ENCODE assay signal across 24 cellular contexts in the genomic region with DNA sequence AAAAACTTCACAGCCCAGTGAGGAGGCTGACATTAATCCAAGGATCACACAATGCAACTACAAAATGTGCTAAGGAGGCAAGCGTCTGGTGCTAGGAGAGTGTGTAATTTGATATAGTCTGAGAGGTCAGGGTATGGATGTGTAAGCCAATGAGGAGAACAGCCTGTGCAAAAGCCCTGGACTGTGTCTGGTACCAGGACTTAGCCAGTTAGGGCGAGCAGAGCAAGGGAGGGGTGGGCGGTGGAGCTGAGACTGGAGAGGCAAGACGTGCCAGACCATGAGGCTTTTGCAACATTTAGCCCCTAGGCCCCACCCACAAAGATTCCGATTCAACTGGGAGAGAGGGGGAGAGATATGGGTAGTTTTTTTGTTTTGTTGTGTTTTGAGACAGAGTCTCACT. TPM values are rescaled to one million over a fixed set of nuclear protein-coding genes. Genes with fewer than 3 reads are reported as not detected.
DNase-seq lines count a peak whose midpoint lies in the region; TF ChIP-seq lines count a peak whose summit lies in the region.
"Had no signal": no experiment of that assay in that cellular context is flagged by ENCODE, and none has a peak within 500 bp of the region (broad histone marks: within the 10 kb centered on the region; RNA-seq: fewer than 3 reads in every experiment).

No MANE protein-coding gene starts in this region.

- no peaks in the 10 kb centered on the region for H3K4me1 ChIP-seq in fibroblast of lung (ENCODE audit: control insufficient read depth, extremely low read depth, insufficient read depth, low read length)
- H3K4me1 ChIP-seq: Peyer's patch, SJCRH30 had no signal

- H3K9me3 ChIP-seq in fibroblast of lung (ENCODE audit: control insufficient read depth, insufficient read depth, low read depth, low read length) = no peaks in the 10 kb centered on the region
- H3K9me3 ChIP-seq: BLaER1, esophagus muscularis mucosa, Peyer's patch, SJCRH30 had no signal

- H4K20me1 ChIP-seq in fibroblast of lung (ENCODE audit: control insufficient read depth, extremely low read depth, insufficient read depth, low read length) = no peaks in the 10 kb centered on the region
- H4K20me1 ChIP-seq: BLaER1 had no signal

- H3K79me2 ChIP-seq in fibroblast of lung (ENCODE audit: control insufficient read depth, insufficient read depth, low read length) = no peaks in the 10 kb centered on the region

- H3K27ac ChIP-seq in fibroblast of lung (ENCODE audit: insufficient read depth, low read length) = no peak overlapping the region
- H3K27ac ChIP-seq: BLaER1, cardiac muscle cell, esophagus muscularis mucosa, Peyer's patch, SJCRH30 had no signal

- no peaks in the 10 kb centered on the region for H3K36me3 ChIP-seq in fibroblast of lung (ENCODE audit: control insufficient read depth, insufficient read depth, low read length)
- H3K36me3 ChIP-seq: BLaER1, cardiac muscle cell, esophagus muscularis mucosa, Peyer's patch, SJCRH30 had no signal

- H2AFZ ChIP-seq in fibroblast of lung (ENCODE audit: low read length) = no peak overlapping the region

- H3K27me3 ChIP-seq in fibroblast of lung (ENCODE audit: control insufficient read depth, insufficient read depth, low read length) = no peaks in the 10 kb centered on the region
- H3K27me3 ChIP-seq: BLaER1, cardiac muscle cell, esophagus muscularis mucosa, Peyer's patch had no signal

- no peak overlapping the region for H3K9ac ChIP-seq in fibroblast of lung (ENCODE audit: insufficient read depth, low read length)
- H3K9ac ChIP-seq: BLaER1 had no signal

- no peak for TF ChIP-seq CTCF in fibroblast of lung (conservative IDR thresholded peaks at IDR 0.05 in 1 of 2, IDR thresholded peaks at IDR 0.05 in 1 of 2; ENCODE audit: low read depth in 1 of 2, low read length in 2 of 2)

- H3K4me2 ChIP-seq in fibroblast of lung (ENCODE audit: extremely low read depth, insufficient read depth, low read length) = no peak overlapping the region
- H3K4me2 ChIP-seq: BLaER1 had no signal

- no peak overlapping the region for H3K4me3 ChIP-seq in fibroblast of lung (replicated peaks in 1 of 4; ENCODE audit: control extremely low read depth in 1 of 4, insufficient read depth in 1 of 4, low read depth in 3 of 4, low read length in 4 of 4)
- H3K4me3 ChIP-seq: BLaER1, cardiac muscle cell, esophagus muscularis mucosa, Peyer's patch, SJCRH30 had no signal

- peak; percentile 20 for DNase-seq in ELF-1 (ENCODE audit: low read depth, low spot score)
- peak; percentile 1 for DNase-seq in NCI-H526 treated with DMSO at 0.1 percent for 48 hours (lab: John Stamatoyannopoulos, UW)
- DNase-seq in fibroblast of lung (ENCODE audit: low read depth in 2 of 2) = peak; percentile 8 to 15
- peak; percentile 55 for DNase-seq in left kidney (ENCODE audit: low read depth, low spot score)
- DNase-seq in NCI-H187 (lab: John Stamatoyannopoulos, UW) = no peak
- DNase-seq in SKM-1 (lab: John Stamatoyannopoulos, UW; ENCODE audit: unreplicated experiment) = no peak
- no peak for DNase-seq in NOMO-1 (lab: John Stamatoyannopoulos, UW; ENCODE audit: unreplicated experiment in 2 of 2)
- DNase-seq in activated T-cell treated with anti-CD3 and anti-CD28 coated beads for 4 hours = no peak
- DNase-seq: activated CD4-positive, alpha-beta T cell treated with anti-CD3 and anti-CD28 coated beads, Interleukin-2, amount 50 U/mL, for 48 hours; activated CD8-positive, alpha-beta memory T cell treated with anti-CD3 and anti-CD28 coated beads, Interleukin-2, amount 50 U/mL, for 48 hours; anterior cingulate cortex; cortex of kidney; endodermal cell; GDM1; kidney; NCI-H1092 treated with DMSO at 0.1 percent for 48 hours; NCI-H1930; Peyer's patch; stimulated activated CD4-positive, alpha-beta T cell treated with anti-CD3 and anti-CD28 coated beads, Interleukin-15, amount 100 ng/mL, for 24 hours; stimulated activated naive B cell treated with anti-CD40 and anti-IgM and Interleukin-4, amounts not matched to agents 10 μg/mL and 1 μg/mL and 100 μg/mL, for 72 hours had no signal

RNA-seq across cellular contexts. Expression of a gene that starts 33.5 kb away (rescaled TPM):
- total RNA-seq in fibroblast of lung = 6.7 and 9.4 TPM in 2 replicates
- polyA plus RNA-seq in fibroblast of lung = 26.1 and 33.5 TPM in 2 replicates
- polyA plus RNA-seq in fibroblast of lung (2012) = 23.0 and 26.5 TPM in 2 replicates
- 87.1 and 102 TPM in 2 replicates for polyA minus RNA-seq in fibroblast of lung (ENCODE audit: low replicate concordance)

Comparison
In these comparisons a context has a peak if more than half of its experiments do, and no peak if none do; other contexts are left out.
1. DNase-seq: peak in ELF-1 (single experiment), NCI-H526 treated with DMSO at 0.1 percent for 48 hours (single experiment), fibroblast of lung (2 of 2) and left kidney (single experiment); none in NCI-H187 (0 of 2), SKM-1 (single experiment), NOMO-1 (0 of 2) and activated T-cell treated with anti-CD3 and anti-CD28 coated beads for 4 hours (single experiment).